In the genomic region with DNA sequence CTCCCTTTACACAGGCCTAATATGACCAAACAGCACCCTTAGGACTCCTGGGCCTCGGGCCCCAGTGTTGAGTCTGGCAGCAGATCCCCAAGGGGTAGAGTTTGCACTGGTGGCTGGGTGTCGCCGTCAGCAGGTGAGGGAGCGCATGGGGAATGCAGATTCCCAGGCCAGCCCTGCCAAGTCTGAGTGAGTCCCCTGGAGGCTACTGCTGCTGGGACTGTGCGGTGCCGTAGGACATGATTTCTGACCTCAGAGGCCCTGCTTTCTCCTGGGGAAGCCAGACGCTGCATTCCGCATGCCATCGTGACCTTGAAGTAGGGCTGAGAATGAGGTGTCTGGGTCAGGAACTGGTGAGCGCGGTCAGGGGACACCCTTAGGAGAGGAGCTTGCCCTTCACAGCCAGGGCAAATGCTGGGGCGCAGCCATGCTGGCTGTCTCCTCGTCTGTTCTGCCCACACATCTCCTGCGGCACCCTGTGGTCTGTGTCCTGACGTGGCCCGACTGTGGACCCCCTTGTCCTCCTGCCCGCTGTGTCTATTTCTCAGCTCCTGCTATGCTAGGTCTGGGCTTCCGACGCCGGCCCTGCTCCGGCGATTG, we compare ENCODE assay signal across 20 cellular contexts. TPM values are rescaled to one million over a fixed set of nuclear protein-coding genes. Genes with fewer than 3 reads are reported as not detected.
DNase-seq lines count a peak whose midpoint lies in the region; ATAC-seq, FAIRE-seq and TF ChIP-seq lines count a peak whose summit lies in the region.
"Had no signal": no experiment of that assay in that cellular context is flagged by ENCODE, and none has a peak within 500 bp of the region (broad histone marks: within the 10 kb centered on the region; RNA-seq: fewer than 3 reads in every experiment).

No MANE protein-coding gene starts in this region.

- no peak overlapping the region for H4K5ac ChIP-seq in mesendoderm (ENCODE audit: low read length)

- H4K8ac ChIP-seq in mesendoderm (ENCODE audit: low read depth, low read length), result no peak overlapping the region

- no peaks in the 10 kb centered on the region for H3K79me1 ChIP-seq in mesendoderm (ENCODE audit: low read length)

- no peak overlapping the region for H2BK15ac ChIP-seq in mesendoderm (replicated peaks; ENCODE audit: low read depth)

- no peak for FAIRE-seq in HepG2 (lab: Jason Lieb, UNC)
- FAIRE-seq: GM19239, H1 had no signal

- POLR2A ChIA-PET in HepG2 (lab: Yijun Ruan, JAX), result no interaction called here

- WGBS in mammary epithelial cell (ENCODE audit: low coverage, missing lambda C conversion rate), result over 99% methylated on average over 18 of the region's 22 CpGs
- WGBS in mesendoderm (ENCODE audit: extremely low coverage, insufficient coverage, low lambda C conversion rate), result no CpG with 5 or more reads among the region's 22 CpGs
- WGBS in HepG2 (ENCODE audit: low lambda C conversion rate), result no CpG with 5 or more reads among the region's 22 CpGs

- H2AFZ ChIP-seq in mammary epithelial cell (ENCODE audit: low read depth, low read length) (no peak overlapping the region), HepG2 (ENCODE audit: low read length) (no peak overlapping the region)

- TF ChIP-seq POLR2A in HepG2 (IDR thresholded peaks at IDR 0.05; ENCODE audit: insufficient read depth in 1 of 2, low read depth in 2 of 2, low read length in 2 of 2), result no peak

- H3K9me3 Mint-ChIP-seq in effector memory CD8-positive, alpha-beta T cell, result no peaks in the 10 kb centered on the region

- peak; percentile 68 for DNase-seq in cardiac septum (ENCODE audit: low spot score)
- DNase-seq in Right ventricle myocardium superior, result no peak
- no peak for DNase-seq in mammary epithelial cell
- DNase-seq in mesendoderm, result no peak
- DNase-seq in HepG2 (ENCODE audit: low spot score), result no peak
- DNase-seq in effector memory CD8-positive, alpha-beta T cell, result no peak
- DNase-seq in stimulated activated naive CD4-positive, alpha-beta T cell treated with Interleukin-2 at 50 U/mL for 16 hours (lab: John Stamatoyannopoulos, UW), result no peak
- DNase-seq: GF-D8, Karpas-422, NCI-H1694, NCI-H2081, NCI-H2171 treated with DMSO at 0.1 percent for 48 hours, NCI-H524 treated with DMSO at 0.1 percent for 48 hours, OCI-M1, SHP77 treated with DMSO at 0.1 percent for 48 hours, SK-N-SH had no signal

- ATAC-seq in Right ventricle myocardium superior (ENCODE audit: poor library complexity) (no peak), HepG2 (no peak)
- ATAC-seq in effector memory CD8-positive, alpha-beta T cell (replicated peaks), result no peak

- BruUV-seq in mammary epithelial cell (replicated peaks; lab: Mats Ljungman, UMichigan) (no TSS peak), HepG2 (replicated peaks; lab: Mats Ljungman, UMichigan) (no TSS peak)

- H3K27ac ChIP-seq in mammary epithelial cell (ENCODE audit: insufficient read depth, low read depth, low read length), result peak overlapping the region; percentile 55
- no peak overlapping the region for H3K27ac ChIP-seq in mesendoderm (ENCODE audit: low read depth, low read length)
- no peak overlapping the region for H3K27ac ChIP-seq in HepG2 (ENCODE audit: extremely low read length, insufficient read depth, low read length)

- TF ChIP-seq CTCF in mammary epithelial cell (conservative IDR thresholded peaks at IDR 0.05 in 1 of 2, IDR thresholded peaks at IDR 0.05 in 1 of 2; ENCODE audit: extremely low read depth in 1 of 2, insufficient read depth in 1 of 2, low read depth in 1 of 2, low read length in 2 of 2) (no peak), HepG2 (CRISPR knock-in tag; IDR thresholded peaks at IDR 0.05) (no peak)

- dilution Hi-C loops in mammary epithelial cell (cut with HindIII; ENCODE audit: low sequenced_read_pairs), result no loop called here

- no peak overlapping the region for H3K18ac ChIP-seq in mesendoderm (ENCODE audit: low read length)

- H3K23ac ChIP-seq in mesendoderm (ENCODE audit: low read length), result no peak overlapping the region

- H3K36me3 Mint-ChIP-seq in effector memory CD8-positive, alpha-beta T cell (ENCODE audit: insufficient read depth), result no peaks in the 10 kb centered on the region

- no peak overlapping the region for H3K27ac Mint-ChIP-seq in effector memory CD8-positive, alpha-beta T cell

- no peak for TF ChIP-seq EP300 in HepG2 (IDR thresholded peaks at IDR 0.05; ENCODE audit: low read depth in 2 of 2, low read length in 2 of 2)
- TF ChIP-seq EP300 in HepG2 (CRISPR knock-in tag; IDR thresholded peaks at IDR 0.05; ENCODE audit: borderline replicate concordance), result no peak

- H3K4me1 Mint-ChIP-seq in effector memory CD8-positive, alpha-beta T cell (ENCODE audit: low read depth in 2 of 2), result peaks cover 0 to 8% of the 10 kb centered on the region in 2 donors

- H4K20me1 ChIP-seq in mammary epithelial cell (ENCODE audit: insufficient read depth, low read length) (no peaks in the 10 kb centered on the region), HepG2 (ENCODE audit: insufficient read depth, low read length) (no peaks in the 10 kb centered on the region)

- H3K4me1 ChIP-seq in mammary epithelial cell (ENCODE audit: insufficient read depth, low read length) (peaks cover 44% of the 10 kb centered on the region), mesendoderm (ENCODE audit: control insufficient read depth, low read depth, low read length) (no peaks in the 10 kb centered on the region), HepG2 (ENCODE audit: insufficient read depth, low read length) (no peaks in the 10 kb centered on the region)

- H3K27me3 Mint-ChIP-seq in effector memory CD8-positive, alpha-beta T cell, result peaks cover 27 to 75% of the 10 kb centered on the region in 2 donors

- H3K9ac ChIP-seq in mammary epithelial cell (ENCODE audit: insufficient read depth, low read length), result no peak overlapping the region
- no peak overlapping the region for H3K9ac ChIP-seq in mesendoderm (ENCODE audit: low read length)
- no peak overlapping the region for H3K9ac ChIP-seq in HepG2 (ENCODE audit: insufficient read depth, low read depth, low read length)
- H3K9ac ChIP-seq: SK-N-SH had no signal

- H3K4me3 Mint-ChIP-seq in effector memory CD8-positive, alpha-beta T cell, result no peak overlapping the region

- H3K27me3 ChIP-seq in mammary epithelial cell (ENCODE audit: insufficient read depth, low read length), result no peaks in the 10 kb centered on the region
- H3K27me3 ChIP-seq in mesendoderm (ENCODE audit: insufficient read depth, low read length, poor library complexity), result no peaks in the 10 kb centered on the region
- H3K27me3 ChIP-seq in HepG2 (ENCODE audit: control insufficient read depth in 1 of 2, insufficient read depth in 2 of 2, low read length in 2 of 2), result peaks cover 2 to 44% of the 10 kb centered on the region in 2 experiments

- intact Hi-C loops in cardiac septum (cut with DNase I) (no loop called here), Right ventricle myocardium superior (cut with DNase I) (no loop called here), mammary epithelial cell (cut with micrococcal nuclease) (loop anchor here (5.0 kb wide), 1 partner anchor 76 kb away; no protein-coding TSS in a partner anchor), HepG2 (cut with micrococcal nuclease; ENCODE audit: unreplicated experiment) (no loop called here)

- H2AK5ac ChIP-seq in mesendoderm (ENCODE audit: low read length), result no peak overlapping the region

- H3K4ac ChIP-seq in mesendoderm (ENCODE audit: low read depth, low read length), result no peak overlapping the region

- H3K56ac ChIP-seq in mesendoderm (ENCODE audit: low read length), result peak overlapping the region; percentile 30

- H2BK120ac ChIP-seq in mesendoderm (ENCODE audit: low read depth, low read length), result no peak overlapping the region

- H3K9me3 ChIP-seq in mammary epithelial cell (replicated peaks; ENCODE audit: insufficient read depth, low read length), result peaks cover 3% of the 10 kb centered on the region
- no peaks in the 10 kb centered on the region for H3K9me3 ChIP-seq in HepG2 (ENCODE audit: low read length)
- H3K9me3 ChIP-seq: SK-N-SH had no signal

- H3K79me2 ChIP-seq in mammary epithelial cell (ENCODE audit: insufficient read depth, low read length) (no peaks in the 10 kb centered on the region), mesendoderm (ENCODE audit: control insufficient read depth, insufficient read depth, low read length) (no peaks in the 10 kb centered on the region), HepG2 (ENCODE audit: insufficient read depth, low read length) (no peaks in the 10 kb centered on the region)

- TF ChIP-seq RAD21 in HepG2 (CRISPR knock-in tag; IDR thresholded peaks at IDR 0.05), result no peak

- H3K4me3 ChIP-seq in mammary epithelial cell (replicated peaks in 1 of 3; ENCODE audit: insufficient read depth in 1 of 3, low read depth in 2 of 3, low read length in 3 of 3) (no peak overlapping the region), mesendoderm (ENCODE audit: low read length) (no peak overlapping the region), HepG2 (replicated peaks in 1 of 3; ENCODE audit: insufficient read depth in 1 of 3, low read depth in 2 of 3, low read length in 3 of 3) (no peak overlapping the region)

- H2BK5ac ChIP-seq in mesendoderm (ENCODE audit: low read length), result no peak overlapping the region

- H3K4me2 ChIP-seq in mammary epithelial cell (ENCODE audit: insufficient read depth, low read depth, low read length), result peak overlapping the region; percentile 28
- H3K4me2 ChIP-seq in mesendoderm (ENCODE audit: low read length), result no peak overlapping the region
- H3K4me2 ChIP-seq in HepG2 (ENCODE audit: low read depth, low read length), result no peak overlapping the region
- H3K4me2 ChIP-seq: SK-N-SH had no signal

- in situ Hi-C loops in mammary epithelial cell (cut with MboI; ENCODE audit: low sequenced_read_pairs in 2 of 2), result no loop called here
- in situ Hi-C loops in HepG2 (cut with HindIII; ENCODE audit: extremely low pct_ligation_motif_present, low pct_unique_long_range_greater_than_20kb), result no loop called here

- H3K36me3 ChIP-seq in mammary epithelial cell (ENCODE audit: insufficient read depth, low read length) (no peaks in the 10 kb centered on the region), mesendoderm (ENCODE audit: control insufficient read depth, insufficient read depth, low read length) (no peaks in the 10 kb centered on the region), HepG2 (replicated peaks in 1 of 2; ENCODE audit: control insufficient read depth in 1 of 2, insufficient read depth in 2 of 2, low read length in 2 of 2) (no peaks in the 10 kb centered on the region)

- CTCF ChIA-PET in mammary epithelial cell (lab: Charles Lee; ENCODE audit: low non-redundant PET) (no interaction called here), HepG2 (lab: Yijun Ruan, JAX; ENCODE audit: low intra/inter-chr PET ratio, low total read pairs) (no interaction called here)

RNA-seq across cellular contexts. Expression of a gene that starts 37.6 kb away (rescaled TPM):
- total RNA-seq in cardiac septum, result not detected
- total RNA-seq in Right ventricle myocardium superior, result not detected
- 10 to 100 TPM in 1 of 2 donors, under 1 TPM in 1; 0.50 to 34.0 TPM for total RNA-seq in mammary epithelial cell
- 8.9 TPM for polyA plus RNA-seq in mammary epithelial cell
- polyA minus RNA-seq in mammary epithelial cell, result 17.8 TPM
- polyA plus RNA-seq in mesendoderm (2013, experiment 1 of 2), result 0.27 TPM
- polyA plus RNA-seq in mesendoderm (2013, experiment 2 of 2), result 0.29 TPM
- not detected in 2 replicates for total RNA-seq in HepG2 (2016; rRNA removed; fragmentation: Illumina TruSeq; extraction: Trizol)
- total RNA-seq in HepG2 (2016; cell fraction: cytosol; rRNA removed; fragmentation: Illumina TruSeq; extraction: Trizol; ENCODE audit: low read depth), result not detected in 2 replicates
- total RNA-seq in HepG2 (2016; cell fraction: insoluble cytoplasmic fraction; rRNA removed; fragmentation: Illumina TruSeq; extraction: Trizol), result not detected in 2 replicates
- total RNA-seq in HepG2 (2016; cell fraction: membrane; rRNA removed; fragmentation: Illumina TruSeq; extraction: Trizol), result not detected in 2 replicates
- not detected in 2 replicates for total RNA-seq in HepG2 (2016; cell fraction: nucleus; rRNA removed; fragmentation: Illumina TruSeq; extraction: Trizol)
- not detected in 2 replicates for polyA plus RNA-seq in HepG2 (2011; rRNA removed)
- polyA plus RNA-seq in HepG2 (2011; cell fraction: cytosol; rRNA removed), result not detected in 2 replicates
- not detected in 2 replicates for polyA plus RNA-seq in HepG2 (2011; cell fraction: nucleus; rRNA removed)
- not detected in 2 replicates for polyA plus RNA-seq in HepG2 (2012)
- polyA plus RNA-seq in HepG2 (2016; cell fraction: cytosol; fragmentation: Illumina TruSeq; extraction: Trizol; ENCODE audit: low read depth), result not detected in 2 replicates
- polyA plus RNA-seq in HepG2 (2016; cell fraction: insoluble cytoplasmic fraction; fragmentation: Illumina TruSeq; extraction: Trizol; ENCODE audit: low read depth), result not detected in 2 replicates
- polyA plus RNA-seq in HepG2 (2016; cell fraction: membrane; fragmentation: Illumina TruSeq; extraction: Trizol; ENCODE audit: low read depth), result not detected in 2 replicates
- polyA plus RNA-seq in HepG2 (2016; cell fraction: nucleus; fragmentation: Illumina TruSeq; extraction: Trizol; ENCODE audit: insufficient read depth, low read depth), result not detected in 2 replicates
- not detected in 2 replicates for polyA minus RNA-seq in HepG2 (2011; rRNA and poly(A)+ RNA removed; ENCODE audit: low replicate concordance)
- polyA minus RNA-seq in HepG2 (2011; cell fraction: cytosol; rRNA and poly(A)+ RNA removed), result not detected in 2 replicates
- polyA minus RNA-seq in HepG2 (2011; cell fraction: nucleus; rRNA and poly(A)+ RNA removed), result not detected in 2 replicates
- total RNA-seq: A172, M059J had no signal
- polyA plus RNA-seq: SK-N-SH had no signal
